In genomic region chr7:32998363-32999171, GRCh38 we compare ENCODE assay signal across 8 cellular contexts. TPM values are rescaled to one million over a fixed set of nuclear protein-coding genes. Genes with fewer than 3 reads are reported as not detected.
A peak's percentile ranks its signal among the peaks of the same experiment; 100 is the strongest.
DNase-seq lines count a peak whose midpoint lies in the region; ATAC-seq and TF ChIP-seq lines count a peak whose summit lies in the region.
"Not testable (repeated sequence)": the region's sequence is repeated elsewhere in the genome, so short reads cannot be mapped to it uniquely, and the experiment has no call there.

No MANE protein-coding gene starts in this region.

- H3K9me3 ChIP-seq in GM23248 (ENCODE audit: low read depth); Panc1 (ENCODE audit: control insufficient read depth, insufficient read depth, low read depth, low read length); tibial artery: not testable (repeated sequence)

- H3K36me3 ChIP-seq in GM23248 (ENCODE audit: low read depth); Panc1 (ENCODE audit: control insufficient read depth, insufficient read depth, low read length); tibial artery: not testable (repeated sequence)

- H3K9ac ChIP-seq in GM23248: peak overlapping the region; percentile 85

- peaks cover 3 to 14% (median 11%) of the 10 kb centered on the region in 4 donors for H3K4me1 Mint-ChIP-seq in naive thymus-derived CD8-positive, alpha-beta T cell

- H3K79me2 ChIP-seq in GM23248 (ENCODE audit: insufficient read depth): not testable (repeated sequence)

- H3K4me1 ChIP-seq in GM23248 (ENCODE audit: insufficient read depth): peaks cover 18% of the 10 kb centered on the region
- H3K4me1 ChIP-seq in Panc1 (ENCODE audit: control insufficient read depth, insufficient read depth, low read length): not testable (repeated sequence)
- H3K4me1 ChIP-seq in tibial artery: peaks cover 0 to 15% (median 6%) of the 10 kb centered on the region in 4 donors

- H3K36me3 Mint-ChIP-seq in naive thymus-derived CD8-positive, alpha-beta T cell: not testable (repeated sequence)

- H2AFZ ChIP-seq in GM23248: not testable (repeated sequence)

- not testable (repeated sequence) for H3K9me2 ChIP-seq in GM23248 (ENCODE audit: insufficient read depth)

- peaks cover 26% of the 10 kb centered on the region for H3F3A ChIP-seq in GM23248 (ENCODE audit: insufficient read depth)

- H3K9me3 Mint-ChIP-seq in naive thymus-derived CD8-positive, alpha-beta T cell: not testable (repeated sequence)

- H3K4me3 Mint-ChIP-seq in naive thymus-derived CD8-positive, alpha-beta T cell: peak overlapping the region in 3 of 10 donors; percentile 36 to 39 (median 39)

- WGBS in GM23248 (ENCODE audit: low coverage in 1 of 2, low lambda C conversion rate in 2 of 2, missing lambda C conversion rate in 2 of 2), 2 experiments: 4 to 9% methylated on average over 14 of the region's 14 CpGs

- H3K27ac Mint-ChIP-seq in naive thymus-derived CD8-positive, alpha-beta T cell: not testable (repeated sequence)

- not testable (repeated sequence) for TF ChIP-seq CTCF in Panc1 (IDR thresholded peaks at IDR 0.05); tibial artery (IDR thresholded peaks at IDR 0.05)

- ATAC-seq in Panc1: peak; percentile 49
- peak; percentile 58 to 62 for ATAC-seq in naive thymus-derived CD8-positive, alpha-beta T cell

- peak; percentile 76 for DNase-seq in DMS79 treated with DMSO at 0.1 percent for 48 hours (lab: John Stamatoyannopoulos, UW)
- peak; percentile 87 for DNase-seq in GM23248
- peak; percentile 52 for DNase-seq in KBM-7
- not testable (repeated sequence) for DNase-seq in Panc1 (ENCODE audit: low read depth, low spot score); naive thymus-derived CD8-positive, alpha-beta T cell
- peak; percentile 75 for DNase-seq in astrocyte of the hippocampus (ENCODE audit: low read depth, low spot score)
- peak; percentile 71 for DNase-seq in glomerular endothelial cell (ENCODE audit: extremely low read depth, low read depth, low spot score)
- DNase-seq in tibial artery: peak; percentile 61 to 73

- peak overlapping the region; percentile 78 for H3K4me2 ChIP-seq in GM23248 (ENCODE audit: unreplicated experiment)

- H3K27ac ChIP-seq in GM23248: peak overlapping the region; percentile 98
- not testable (repeated sequence) for H3K27ac ChIP-seq in Panc1 (ENCODE audit: low read length)
- H3K27ac ChIP-seq in tibial artery: peak overlapping the region; percentile 37 to 44

- H3K4me3 ChIP-seq in GM23248 (peak overlapping the region; percentile 50), tibial artery (peak overlapping the region in 1 of 2 donors; percentile 29)
- not testable (repeated sequence) for H3K4me3 ChIP-seq in Panc1 (ENCODE audit: low read depth in 2 of 2, low read length in 2 of 2)

- in situ Hi-C loops in GM23248 (cut with MboI); KBM-7 (cut with MboI; ENCODE audit: low pct_unique_long_range_greater_than_20kb, low sequenced_read_pairs); Panc1 (cut with HindIII; ENCODE audit: low pct_unique_long_range_greater_than_20kb, low sequenced_read_pairs): not testable (repeated sequence)

- intact Hi-C loops in Panc1 (cut with micrococcal nuclease; ENCODE audit: unreplicated experiment); tibial artery (cut with DNase I; ENCODE audit: low total_unique reads): not testable (repeated sequence)

- not testable (repeated sequence) for BruUV-seq in Panc1 (replicated peaks; lab: Mats Ljungman, UMichigan)

- H4K20me1 ChIP-seq in GM23248 (ENCODE audit: insufficient read depth): not testable (repeated sequence)

- POLR2A ChIA-PET in Panc1 (lab: Charles Lee); naive thymus-derived CD8-positive, alpha-beta T cell (lab: Charles Lee): not testable (repeated sequence)

- CTCF ChIA-PET in Panc1 (lab: Charles Lee): not testable (repeated sequence)

- not testable (repeated sequence) for H3K27me3 ChIP-seq in GM23248 (replicated peaks; ENCODE audit: insufficient read depth); Panc1 (ENCODE audit: control insufficient read depth, insufficient read depth, low read length); tibial artery

- H3K27me3 Mint-ChIP-seq in naive thymus-derived CD8-positive, alpha-beta T cell: peaks cover 3 to 46% (median 24%) of the 10 kb centered on the region in 5 donors

RNA-seq across cellular contexts. Expression of gene FKBP9, which starts 41.3 kb away (rescaled TPM):
- 555 and 556 TPM in 2 replicates for total RNA-seq in GM23248 (2014; rRNA removed; shearing (Covaris generic))
- polyA plus RNA-seq in GM23248 (2016; fragmentation: Nextera tagmentation; extraction: Ambion mirVana): 350 and 364 TPM in 2 replicates
- total RNA-seq in Panc1 (2021; ENCODE audit: unreplicated experiment) (183 TPM), glomerular endothelial cell (196 and 264 TPM in 2 replicates)
- polyA plus RNA-seq in Panc1 (2012; ENCODE audit: insufficient read length): 160 TPM
- total RNA-seq in naive thymus-derived CD8-positive, alpha-beta T cell: not detected
- polyA plus RNA-seq in naive thymus-derived CD8-positive, alpha-beta T cell: under 1 TPM in 1 of 3 donors, not detected in 2; 0.06 TPM

Comparison
In these comparisons a context has a peak if more than half of its experiments do, and no peak if none do; other contexts are left out.
1. RNA of gene FKBP9, which starts 41.3 kb away (total RNA-seq): 555 to 556 TPM in GM23248, 196 to 264 TPM in glomerular endothelial cell and 183 TPM in Panc1 (single experiment); not detected in naive thymus-derived CD8-positive, alpha-beta T cell; every median in the first group is over 100 times any median in the second.